19 cellular contexts compared by ENCODE assay signal in the genomic region with DNA sequence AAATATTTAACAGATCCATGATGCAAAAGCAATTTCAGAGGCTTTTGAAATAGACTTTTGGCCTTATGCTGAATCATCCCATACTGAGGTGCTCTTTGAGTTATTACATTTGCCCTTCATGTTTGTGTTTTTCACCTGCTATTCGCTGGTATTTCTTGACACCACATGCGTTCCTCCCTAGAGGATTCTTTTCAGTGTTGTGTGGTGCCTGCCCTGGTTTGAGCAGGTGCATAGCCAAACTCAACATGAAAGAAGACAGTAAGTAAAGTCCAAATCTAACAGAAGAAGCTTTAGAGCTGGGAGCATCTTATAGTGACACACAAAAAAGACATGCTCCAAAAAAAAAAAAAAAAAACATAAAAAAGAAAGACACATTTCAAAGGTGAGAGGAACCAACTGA.
"Had no signal": no experiment of that assay in that cellular context is flagged by ENCODE, and none has a peak within 500 bp of the region (broad histone marks: within the 10 kb centered on the region; RNA-seq: fewer than 3 reads in every experiment).

No MANE protein-coding gene starts in this region.

- DNase-seq: Kasumi-1, MV-4-11, NCI-H1048, NCI-H1105, NCI-H1417, NCI-H1436 treated with DMSO at 0.1 percent for 48 hours, NCI-H1694, NCI-H187 treated with DMSO at 0.1 percent for 48 hours, NCI-H2029 treated with DMSO at 0.1 percent for 48 hours, NCI-H2227 treated with DMSO at 0.1 percent for 48 hours, NCI-H524, NCI-H69, NCI-H774, Right ventricle myocardium superior, RPMI8226, SIG-M5 had no signal

- ATAC-seq: K562 had no signal

- H3K4me3 Mint-ChIP-seq: IgD-negative memory B cell; T-helper 1 cell treated with Interleukin-12 subunit alpha and Interleukin-12 subunit beta and Interleukin-4 antibody, amounts not matched to agents 30 μg/mL and 1 μg/mL, for 36 hours had no signal

- H3K36me3 Mint-ChIP-seq: IgD-negative memory B cell had no signal

- H3K4me1 Mint-ChIP-seq: IgD-negative memory B cell had no signal

- H3K27me3 Mint-ChIP-seq: IgD-negative memory B cell had no signal

- H3K27ac Mint-ChIP-seq: IgD-negative memory B cell; T-helper 1 cell treated with Interleukin-12 subunit alpha and Interleukin-12 subunit beta and Interleukin-4 antibody, amounts not matched to agents 30 μg/mL and 1 μg/mL, for 36 hours had no signal
